In genomic region chr21:45403825-45404725, GRCh38 we compare ENCODE assay signal across 8 cellular contexts. TPM values are rescaled to one million over a fixed set of nuclear protein-coding genes. Genes with fewer than 3 reads are reported as not detected.
DNase-seq lines count a peak whose midpoint lies in the region; ATAC-seq and TF ChIP-seq lines count a peak whose summit lies in the region.

No MANE protein-coding gene starts in this region.

- ATAC-seq in WTC11 (peak; percentile 41), heart right ventricle (peak; percentile 6 to 72 (median 54)), HG03469 (IDR thresholded peaks at IDR 0.05; ENCODE audit: unreplicated experiment) (no peak)

- peak overlapping the region; percentile 78; the same call in 1 of the 2 replicates for H3K27ac Mint-ChIP-seq in WTC11

- WGBS in heart right ventricle, 2 donors: 34 to 42% methylated on average over 28 to 38 of the region's 38 CpGs

- H3K4me3 Mint-ChIP-seq in WTC11: peak overlapping the region; percentile 73

- DNase-seq in GM03348 (ENCODE audit: low spot score) (peak; percentile 48), WTC11 (ENCODE audit: low spot score) (peak; percentile 67), heart right ventricle (peak in 1 of 2 donors; percentile 62), retinal pigment epithelial cell (ENCODE audit: low read depth) (no peak), COLO829 (ENCODE audit: low spot score) (no peak), SK-N-DZ (ENCODE audit: low spot score) (no peak), G401 (ENCODE audit: low spot score) (no peak)

- H3K27me3 Mint-ChIP-seq in WTC11 (ENCODE audit: low read depth): peaks cover 27% of the 10 kb centered on the region

- POLR2A ChIA-PET in WTC11 (lab: Charles Lee): no interaction called here

- peaks cover 20 to 44% (median 38%) of the 10 kb centered on the region in 9 donors for H3K4me1 ChIP-seq in heart right ventricle

- H3K27me3 ChIP-seq in heart right ventricle: peaks cover 0 to 48% (median 0%) of the 10 kb centered on the region in 7 donors

- H3K27ac ChIP-seq in heart right ventricle: peak overlapping the region; percentile 29 to 77 (median 72)

- peaks cover 15% of the 10 kb centered on the region for H3K9me3 Mint-ChIP-seq in WTC11

- peaks cover 40% of the 10 kb centered on the region for H3K4me1 Mint-ChIP-seq in WTC11

- CTCF ChIA-PET in WTC11 (lab: Charles Lee): no interaction called here

- intact Hi-C loops in heart right ventricle (cut with DNase I): no loop called here

- TF ChIP-seq CTCF in WTC11 (IDR thresholded peaks at IDR 0.05) (no peak), heart right ventricle (IDR thresholded peaks at IDR 0.05) (no peak), retinal pigment epithelial cell (conservative IDR thresholded peaks at IDR 0.05; ENCODE audit: low read depth, low read length) (no peak)

- peaks cover 7% of the 10 kb centered on the region for H3K36me3 Mint-ChIP-seq in WTC11

- H3K4me3 ChIP-seq in heart right ventricle (peak overlapping the region; percentile 24 to 72 (median 52)), retinal pigment epithelial cell (ENCODE audit: low read length) (peak overlapping the region; percentile 46)

- peaks cover 0 to 11% (median 0%) of the 10 kb centered on the region in 9 donors for H3K36me3 ChIP-seq in heart right ventricle

- in situ Hi-C loops in G401 (cut with HindIII; ENCODE audit: low sequenced_read_pairs): no loop called here

- H3K9me3 ChIP-seq in heart right ventricle: peaks cover 0 to 15% (median 6%) of the 10 kb centered on the region in 11 donors

TF ChIP-seq in WTC11, 78 proteins besides CTCF, POLR2A, EP300 and RAD21 (continues in another document):
- TF ChIP-seq ATF2 (CRISPR knock-in tag; IDR thresholded peaks at IDR 0.05; ENCODE audit: borderline replicate concordance, low read depth): no peak
- TF ChIP-seq ATF1 (CRISPR knock-in tag; IDR thresholded peaks at IDR 0.05): no peak
- TF ChIP-seq OVOL2 (CRISPR knock-in tag; IDR thresholded peaks at IDR 0.05; ENCODE audit: borderline replicate concordance): no peak
- TF ChIP-seq, protein P1, sequence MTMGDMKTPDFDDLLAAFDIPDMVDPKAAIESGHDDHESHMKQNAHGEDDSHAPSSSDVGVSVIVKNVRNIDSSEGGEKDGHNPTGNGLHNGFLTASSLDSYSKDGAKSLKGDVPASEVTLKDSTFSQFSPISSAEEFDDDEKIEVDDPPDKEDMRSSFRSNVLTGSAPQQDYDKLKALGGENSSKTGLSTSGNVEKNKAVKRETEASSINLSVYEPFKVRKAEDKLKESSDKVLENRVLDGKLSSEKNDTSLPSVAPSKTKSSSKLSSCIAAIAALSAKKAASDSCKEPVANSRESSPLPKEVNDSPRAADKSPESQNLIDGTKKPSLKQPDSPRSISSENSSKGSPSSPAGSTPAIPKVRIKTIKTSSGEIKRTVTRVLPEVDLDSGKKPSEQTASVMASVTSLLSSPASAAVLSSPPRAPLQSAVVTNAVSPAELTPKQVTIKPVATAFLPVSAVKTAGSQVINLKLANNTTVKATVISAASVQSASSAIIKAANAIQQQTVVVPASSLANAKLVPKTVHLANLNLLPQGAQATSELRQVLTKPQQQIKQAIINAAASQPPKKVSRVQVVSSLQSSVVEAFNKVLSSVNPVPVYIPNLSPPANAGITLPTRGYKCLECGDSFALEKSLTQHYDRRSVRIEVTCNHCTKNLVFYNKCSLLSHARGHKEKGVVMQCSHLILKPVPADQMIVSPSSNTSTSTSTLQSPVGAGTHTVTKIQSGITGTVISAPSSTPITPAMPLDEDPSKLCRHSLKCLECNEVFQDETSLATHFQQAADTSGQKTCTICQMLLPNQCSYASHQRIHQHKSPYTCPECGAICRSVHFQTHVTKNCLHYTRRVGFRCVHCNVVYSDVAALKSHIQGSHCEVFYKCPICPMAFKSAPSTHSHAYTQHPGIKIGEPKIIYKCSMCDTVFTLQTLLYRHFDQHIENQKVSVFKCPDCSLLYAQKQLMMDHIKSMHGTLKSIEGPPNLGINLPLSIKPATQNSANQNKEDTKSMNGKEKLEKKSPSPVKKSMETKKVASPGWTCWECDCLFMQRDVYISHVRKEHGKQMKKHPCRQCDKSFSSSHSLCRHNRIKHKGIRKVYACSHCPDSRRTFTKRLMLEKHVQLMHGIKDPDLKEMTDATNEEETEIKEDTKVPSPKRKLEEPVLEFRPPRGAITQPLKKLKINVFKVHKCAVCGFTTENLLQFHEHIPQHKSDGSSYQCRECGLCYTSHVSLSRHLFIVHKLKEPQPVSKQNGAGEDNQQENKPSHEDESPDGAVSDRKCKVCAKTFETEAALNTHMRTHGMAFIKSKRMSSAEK (CRISPR knock-in tag; IDR thresholded peaks at IDR 0.05; ENCODE audit: borderline replicate concordance): no peak
- 0 out of 2 replicates have a peak, but pooled peaks have one; percentile 47 for TF ChIP-seq STAT6 (CRISPR knock-in tag; conservative IDR thresholded peaks at IDR 0.05; ENCODE audit: low read depth)
- TF ChIP-seq TCF7 (CRISPR knock-in tag; IDR thresholded peaks at IDR 0.05; ENCODE audit: low read depth): no peak
- TF ChIP-seq CBFB (CRISPR knock-in tag; IDR thresholded peaks at IDR 0.05; ENCODE audit: low read depth): 0 out of 2 replicates have a peak, but pooled peaks have one; percentile 21
- TF ChIP-seq ZNF232 (CRISPR knock-in tag; IDR thresholded peaks at IDR 0.05): 0 out of 2 replicates have a peak, but pooled peaks have one; percentile 5
- TF ChIP-seq ZNF423 (CRISPR knock-in tag; IDR thresholded peaks at IDR 0.05): no peak
- 0 out of 2 replicates have a peak, but pooled peaks have one; percentile 57 for TF ChIP-seq NFE2L1 (CRISPR knock-in tag; IDR thresholded peaks at IDR 0.05)
- TF ChIP-seq ETV6 (CRISPR knock-in tag; IDR thresholded peaks at IDR 0.05): no peak
- TF ChIP-seq TEAD4 (CRISPR knock-in tag; IDR thresholded peaks at IDR 0.05): no peak
- TF ChIP-seq MLX (CRISPR knock-in tag; IDR thresholded peaks at IDR 0.05): no peak
- TF ChIP-seq, protein P2, sequence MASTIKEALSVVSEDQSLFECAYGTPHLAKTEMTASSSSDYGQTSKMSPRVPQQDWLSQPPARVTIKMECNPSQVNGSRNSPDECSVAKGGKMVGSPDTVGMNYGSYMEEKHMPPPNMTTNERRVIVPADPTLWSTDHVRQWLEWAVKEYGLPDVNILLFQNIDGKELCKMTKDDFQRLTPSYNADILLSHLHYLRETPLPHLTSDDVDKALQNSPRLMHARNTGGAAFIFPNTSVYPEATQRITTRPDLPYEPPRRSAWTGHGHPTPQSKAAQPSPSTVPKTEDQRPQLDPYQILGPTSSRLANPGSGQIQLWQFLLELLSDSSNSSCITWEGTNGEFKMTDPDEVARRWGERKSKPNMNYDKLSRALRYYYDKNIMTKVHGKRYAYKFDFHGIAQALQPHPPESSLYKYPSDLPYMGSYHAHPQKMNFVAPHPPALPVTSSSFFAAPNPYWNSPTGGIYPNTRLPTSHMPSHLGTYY (CRISPR knock-in tag; IDR thresholded peaks at IDR 0.05): no peak
- no peak for TF ChIP-seq GRHL2 (CRISPR knock-in tag; IDR thresholded peaks at IDR 0.05; ENCODE audit: insufficient replicate concordance, severe bottlenecking)
- 0 out of 2 replicates have a peak, but pooled peaks have one; percentile 8 for TF ChIP-seq USF1 (CRISPR knock-in tag; IDR thresholded peaks at IDR 0.05)

RNA-seq across cellular contexts. Expression of gene COL18A1, which starts 0.9 kb away (rescaled TPM):
- 231 to 241 TPM (median 231 TPM) in 3 replicates for total RNA-seq in WTC11 (2021)
- total RNA-seq in heart right ventricle: 10 to 100 TPM; 33.7 to 87.1 (median 48.8) TPM
- polyA plus RNA-seq in heart right ventricle: 10 to 100 TPM; 63.1 to 70.6 TPM
- 0.92 and 1.9 TPM in 2 replicates for polyA plus RNA-seq in SK-N-DZ (2014; cell fraction: cytosol; rRNA removed)
- 4.1 and 12.2 TPM in 2 replicates for polyA plus RNA-seq in SK-N-DZ (2014; cell fraction: nucleus; rRNA removed)
- 353 and 524 TPM in 2 replicates for total RNA-seq in G401 (2014; rRNA removed; shearing (Covaris generic))

Comparison
In these comparisons a context has a peak if more than half of its experiments do, and no peak if none do; other contexts are left out.
1. DNase-seq: peak in GM03348 (single experiment) and WTC11 (single experiment); none in retinal pigment epithelial cell (single experiment), COLO829 (single experiment), SK-N-DZ (single experiment) and G401 (single experiment).